In the genomic region with DNA sequence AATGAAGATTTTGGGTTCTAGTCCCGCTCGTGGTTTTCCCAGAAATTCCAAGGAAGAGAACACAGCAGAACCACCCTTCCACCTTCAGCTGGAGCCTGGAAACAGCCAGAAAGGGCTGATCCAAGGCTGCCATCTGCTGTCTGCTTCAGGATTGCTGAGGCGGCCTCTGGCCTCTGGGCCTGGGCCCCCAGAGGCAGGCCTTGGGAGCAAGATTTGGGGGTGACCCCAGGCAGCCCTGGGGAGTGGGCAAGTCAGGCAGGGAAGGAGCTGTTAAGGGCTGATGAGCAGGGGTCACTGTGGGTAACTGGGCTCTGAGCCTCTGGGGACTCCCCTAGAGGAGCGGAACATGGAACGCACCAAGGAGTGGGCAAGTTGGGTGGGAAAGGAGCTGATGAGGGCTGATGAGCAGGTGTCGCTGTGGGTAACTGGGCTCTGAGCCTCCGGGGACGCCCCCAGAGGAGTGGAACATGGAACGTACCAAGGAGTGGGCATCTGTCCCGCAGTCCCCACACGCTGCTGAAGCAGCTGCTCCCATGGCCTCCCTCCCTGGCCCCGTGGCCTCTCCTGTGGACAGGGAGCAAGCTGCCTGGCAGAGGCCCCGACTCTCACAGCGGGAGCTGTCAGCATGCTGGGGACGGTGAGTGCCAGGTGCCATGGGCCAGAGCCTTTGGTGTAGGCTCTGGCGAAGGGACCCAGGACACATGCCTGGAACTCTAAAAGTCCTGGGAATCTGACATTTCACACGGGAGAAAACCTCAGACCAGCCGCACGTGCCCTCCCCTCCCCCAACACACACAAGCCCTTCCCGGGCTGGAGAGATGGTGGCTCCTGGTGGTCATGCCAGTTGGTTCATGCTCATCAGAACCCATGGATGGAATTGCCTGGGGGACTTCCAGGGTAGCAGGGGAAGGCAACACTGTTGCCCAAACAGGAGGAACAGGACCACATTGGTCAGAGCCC, we compare ENCODE assay signal across 7 cellular contexts.
DNase-seq lines count a peak whose midpoint lies in the region; FAIRE-seq and TF ChIP-seq lines count a peak whose summit lies in the region.
"Not testable (repeated sequence)": the region's sequence is repeated elsewhere in the genome, so short reads cannot be mapped to it uniquely, and the experiment has no call there.

No MANE protein-coding gene starts in this region.

- H3K4me1 ChIP-seq in SK-N-SH (ENCODE audit: control insufficient read depth in 1 of 2, insufficient read depth in 2 of 2, low read depth in 1 of 2, low read length in 1 of 2) (peaks cover 16 to 48% of the 10 kb centered on the region in 2 experiments; a peak in 3 of 4 replicates), ovary (ENCODE audit: insufficient read depth) (peaks cover 39% of the 10 kb centered on the region)
- not testable (repeated sequence) for H3K4me1 ChIP-seq in kidney (ENCODE audit: control insufficient read depth in 1 of 2, insufficient read depth in 1 of 2, low read depth in 1 of 2, low read length in 2 of 2)

- not testable (repeated sequence) for H3K9me3 ChIP-seq in SK-N-SH; kidney (ENCODE audit: control insufficient read depth in 1 of 2, low read length in 2 of 2); ovary

- H3K79me2 ChIP-seq in SK-N-SH (ENCODE audit: insufficient read depth), result not testable (repeated sequence)

- H3K4me3 ChIP-seq in SK-N-SH (ENCODE audit: low read depth in 2 of 2, low read length in 1 of 2); cardiac fibroblast (replicated peaks in 1 of 2; ENCODE audit: low read depth in 2 of 2, low read length in 2 of 2); fibroblast of the aortic adventitia (ENCODE audit: low read depth, low read length); kidney (ENCODE audit: low read length in 2 of 2); ovary: not testable (repeated sequence)

- CTCF ChIA-PET in SK-N-SH (lab: Yijun Ruan, JAX), result interaction anchor here (0.7 to 1.7 kb wide), 3 partner anchors 139 to 143 kb away, joined by 3 to 5 read pairs (median 5); no protein-coding TSS in a partner anchor

- peak overlapping the region in 1 of 2 experiments; percentile 29; a peak in 1 of 4 replicates for H3K27ac ChIP-seq in SK-N-SH (ENCODE audit: low read depth in 2 of 2, low read length in 1 of 2)
- not testable (repeated sequence) for H3K27ac ChIP-seq in kidney (ENCODE audit: low read depth in 2 of 2, low read length in 2 of 2)
- peak overlapping the region; percentile 69 to 90 for H3K27ac ChIP-seq in ovary

- peak; percentile 68 for TF ChIP-seq RAD21 in SK-N-SH (IDR thresholded peaks at IDR 0.05; ENCODE audit: low read length)

- WGBS in SK-N-SH (ENCODE audit: low lambda C conversion rate), result 86% methylated on average over 15 of the region's 20 CpGs
- WGBS in ovary, 3 donors, result 68 to 72% (median 69%) methylated on average over 19 to 20 of the region's 20 CpGs

- H3K4me2 ChIP-seq in SK-N-SH, result not testable (repeated sequence)

- not testable (repeated sequence) for H3F3A ChIP-seq in SK-N-SH (replicated peaks; ENCODE audit: insufficient read depth)

- POLR2A ChIA-PET in SK-N-SH (lab: Yijun Ruan, JAX), result interaction anchor here (1.4 kb wide), 1 partner anchor 80 kb away, joined by 5 read pairs; no protein-coding TSS in a partner anchor

- not testable (repeated sequence) for TF ChIP-seq EP300 in SK-N-SH (IDR thresholded peaks at IDR 0.05; ENCODE audit: borderline replicate concordance in 1 of 2, low read depth in 1 of 2, low read length in 1 of 2); ovary (IDR thresholded peaks at IDR 0.05)

- H4K20me1 ChIP-seq in SK-N-SH (ENCODE audit: insufficient read depth), result not testable (repeated sequence)

- intact Hi-C loops in kidney (cut with DNase I), result not testable (repeated sequence)
- intact Hi-C loops in ovary (cut with DNase I), result loop anchor here in 2 of 4 donors (5.0 to 10.0 kb wide), 2 partner anchors 140 to 143 kb away; no protein-coding TSS in a partner anchor

- not testable (repeated sequence) for H3K36me3 ChIP-seq in SK-N-SH (replicated peaks in 1 of 2; ENCODE audit: control insufficient read depth in 1 of 2, insufficient read depth in 2 of 2, low read length in 1 of 2); kidney (ENCODE audit: control insufficient read depth in 1 of 2, insufficient read depth in 2 of 2, low read length in 2 of 2); ovary

- H2AFZ ChIP-seq in SK-N-SH (ENCODE audit: low read depth), result not testable (repeated sequence)

- not testable (repeated sequence) for H3K9me2 ChIP-seq in SK-N-SH

- TF ChIP-seq CTCF in SK-N-SH (IDR thresholded peaks at IDR 0.05) (peak; percentile 70), cardiac fibroblast (IDR thresholded peaks at IDR 0.05; ENCODE audit: low read depth, low read length) (peak; percentile 55), fibroblast of the aortic adventitia (IDR thresholded peaks at IDR 0.05; ENCODE audit: insufficient read depth, low read length) (peak; percentile 44), ovary (IDR thresholded peaks at IDR 0.05) (peak in 2 of 3 donors; percentile 33 to 40)
- not testable (repeated sequence) for TF ChIP-seq CTCF in kidney (IDR thresholded peaks at IDR 0.05; ENCODE audit: borderline replicate concordance, extremely low read depth, insufficient read depth)

- H3K9ac ChIP-seq in SK-N-SH; kidney (ENCODE audit: low read length in 2 of 2): not testable (repeated sequence)

- TF ChIP-seq POLR2A in ovary (IDR thresholded peaks at IDR 0.05), result not testable (repeated sequence)

- not testable (repeated sequence) for H3K27me3 ChIP-seq in SK-N-SH (ENCODE audit: insufficient read depth); ovary

- FAIRE-seq in kidney (lab: Jason Lieb, UNC), result not testable (repeated sequence)

- DNase-seq in DMS53 (lab: John Stamatoyannopoulos, UW), result peak; percentile 13
- peak; percentile 14 for DNase-seq in NCI-H1092 (lab: John Stamatoyannopoulos, UW)
- not testable (repeated sequence) for DNase-seq in SK-N-SH; fibroblast of the aortic adventitia (ENCODE audit: low read depth)
- peak; percentile 53 to 57 for DNase-seq in cardiac fibroblast (ENCODE audit: low read depth in 2 of 2)
- peak; percentile 61 for DNase-seq in kidney
- DNase-seq in ovary, result peak in 4 of 5 donors; percentile 33 to 60 (median 56)

TF ChIP-seq in SK-N-SH, 30 proteins besides CTCF, POLR2A, EP300 and RAD21:
- TF ChIP-seq SMC3 (IDR thresholded peaks at IDR 0.05; ENCODE audit: low read depth, low read length), result peak; percentile 63
